ENCODE assay signal across 21 cellular contexts in the genomic region with DNA sequence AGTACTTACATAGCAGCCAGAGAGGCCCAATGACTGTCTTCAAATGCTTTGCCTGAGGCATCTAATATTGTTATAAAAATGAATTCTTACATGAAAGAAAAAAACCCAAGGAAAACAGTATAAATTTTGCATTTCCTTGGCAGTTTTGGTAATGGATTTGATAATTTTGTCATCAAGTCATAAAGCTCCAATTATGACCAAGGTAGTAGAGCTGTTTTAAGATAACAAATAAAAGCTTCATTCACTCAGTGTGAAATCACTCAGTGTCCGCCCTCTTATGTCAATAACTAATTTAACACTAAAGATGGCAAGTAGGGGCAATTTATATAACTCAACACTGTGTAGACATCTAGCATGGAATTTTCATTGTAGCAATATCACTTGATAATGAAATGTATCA.
"Had no signal": no experiment of that assay in that cellular context is flagged by ENCODE, and none has a peak within 500 bp of the region (broad histone marks: within the 10 kb centered on the region; RNA-seq: fewer than 3 reads in every experiment).

No MANE protein-coding gene starts in this region.

- H3K9me3 ChIP-seq: MG63 had no signal

- FAIRE-seq: HepG2 had no signal

- H3K27ac ChIP-seq: RWPE1 had no signal

- H3K36me3 ChIP-seq: MG63 had no signal

- DNase-seq: IMR-90, Karpas-422, KG1, MG63, NCI-H1092, NCI-H1105 treated with DMSO at 0.1 percent for 48 hours, NCI-H1417 treated with DMSO at 0.1 percent for 48 hours, NCI-H1694, NCI-H187 treated with DMSO at 0.1 percent for 48 hours, NCI-H2029 treated with DMSO at 0.1 percent for 48 hours, NCI-H2107, NCI-H2227 treated with DMSO at 0.1 percent for 48 hours, NCI-H446, NCI-H510A, NCI-H524 treated with DMSO at 0.1 percent for 48 hours, NCI-H774, PC-3, SHP77, T-helper 1 cell had no signal

- H3K4me3 ChIP-seq: MG63 had no signal

- H3K27me3 ChIP-seq: MG63 had no signal
